In genomic region chr17:40075216-40076100, GRCh38 we compare ENCODE assay signal across 8 cellular contexts. TPM values are rescaled to one million over a fixed set of nuclear protein-coding genes. Genes with fewer than 3 reads are reported as not detected.
DNase-seq lines count a peak whose midpoint lies in the region; ATAC-seq and TF ChIP-seq lines count a peak whose summit lies in the region.

No MANE protein-coding gene starts in this region.

- H3K36me3 ChIP-seq in ACC112 (ENCODE audit: insufficient read depth, low read length) (no peaks in the 10 kb centered on the region), mucosa of stomach (ENCODE audit: control insufficient read depth, insufficient read depth, low read length) (peaks cover 7% of the 10 kb centered on the region)

- no peak overlapping the region for H2AFZ ChIP-seq in ACC112 (ENCODE audit: low read length, unreplicated experiment)

- H3K4me1 ChIP-seq in ACC112 (ENCODE audit: control insufficient read depth, insufficient read depth, low read length, unreplicated experiment), result peaks cover 68% of the 10 kb centered on the region
- H3K4me1 ChIP-seq in mucosa of stomach (ENCODE audit: control insufficient read depth, insufficient read depth, low read length), result peaks cover 65% of the 10 kb centered on the region

- peak overlapping the region; percentile 44 for H3K9ac ChIP-seq in mucosa of stomach (ENCODE audit: low read length)

- H3K36me3 Mint-ChIP-seq in endothelial cell (ENCODE audit: low read depth, unreplicated experiment), result peaks cover 7% of the 10 kb centered on the region

- H3K27me3 Mint-ChIP-seq in endothelial cell (ENCODE audit: unreplicated experiment), result peaks cover 8% of the 10 kb centered on the region

- no peaks in the 10 kb centered on the region for H3K9me3 ChIP-seq in mucosa of stomach (ENCODE audit: control insufficient read depth, low read length)

- TF ChIP-seq CTCF in endothelial cell (IDR thresholded peaks at IDR 0.05; ENCODE audit: unreplicated experiment), result peak; percentile 86

- no peak overlapping the region for H3K27ac Mint-ChIP-seq in endothelial cell (ENCODE audit: unreplicated experiment)

- peak; percentile 47 for DNase-seq in GM19238 (ENCODE audit: insufficient read length, low spot score)
- DNase-seq in NCI-H774 (lab: John Stamatoyannopoulos, UW), result peak; percentile 76
- peak; percentile 90 for DNase-seq in activated CD8-positive, alpha-beta memory T cell treated with anti-CD3 and anti-CD28 coated beads for 24 hours
- peak; percentile 73 for DNase-seq in endothelial cell (ENCODE audit: low spot score)
- peak; percentile 52 for DNase-seq in stimulated activated naive CD4-positive, alpha-beta T cell treated with Interleukin-2 at 50 U/mL for 16 hours (lab: John Stamatoyannopoulos, UW)

- ATAC-seq in GM19324 (IDR thresholded peaks at IDR 0.05; ENCODE audit: low FRiP score, unreplicated experiment), result no peak

- peaks cover 10% of the 10 kb centered on the region for H3K4me1 Mint-ChIP-seq in endothelial cell (ENCODE audit: unreplicated experiment)

- H3K27me3 ChIP-seq in ACC112 (ENCODE audit: insufficient read depth, low read length) (no peaks in the 10 kb centered on the region), mucosa of stomach (ENCODE audit: control insufficient read depth, insufficient read depth, low read length) (no peaks in the 10 kb centered on the region)

- H3K4me3 ChIP-seq in ACC112 (ENCODE audit: low read depth, low read length) (peak overlapping the region; percentile 17; the same call in 1 of the 2 replicates), mucosa of stomach (ENCODE audit: low read length) (no peak overlapping the region)

- H3K27ac ChIP-seq in ACC112 (ENCODE audit: low read depth, low read length), result peak overlapping the region; percentile 62

- peak overlapping the region; percentile 21 for H3K4me3 Mint-ChIP-seq in endothelial cell (ENCODE audit: unreplicated experiment)

- H3K9me3 Mint-ChIP-seq in endothelial cell (ENCODE audit: unreplicated experiment), result no peaks in the 10 kb centered on the region

- peaks cover 6% of the 10 kb centered on the region for H3K79me2 ChIP-seq in ACC112 (ENCODE audit: control insufficient read depth, insufficient read depth, low read length, unreplicated experiment)

RNA-seq across cellular contexts. Expression of gene THRA, which starts 12.7 kb away (rescaled TPM):
- 13.6 TPM for total RNA-seq in endothelial cell (ENCODE audit: unreplicated experiment)

RNA-seq across cellular contexts. Expression of gene MED24, which starts 21.2 kb away (rescaled TPM):
- 111 TPM for total RNA-seq in endothelial cell (ENCODE audit: unreplicated experiment)

RNA-seq across cellular contexts. Expression of gene NR1D1, which starts 24.9 kb away (rescaled TPM):
- total RNA-seq in endothelial cell (ENCODE audit: unreplicated experiment), result 2.6 TPM

RNA-seq across cellular contexts. Expression of gene MSL1, which starts 46.3 kb away (rescaled TPM):
- 96.2 TPM for total RNA-seq in endothelial cell (ENCODE audit: unreplicated experiment)
